Comparison of ENCODE assay signal across 33 cellular contexts in the genomic region with DNA sequence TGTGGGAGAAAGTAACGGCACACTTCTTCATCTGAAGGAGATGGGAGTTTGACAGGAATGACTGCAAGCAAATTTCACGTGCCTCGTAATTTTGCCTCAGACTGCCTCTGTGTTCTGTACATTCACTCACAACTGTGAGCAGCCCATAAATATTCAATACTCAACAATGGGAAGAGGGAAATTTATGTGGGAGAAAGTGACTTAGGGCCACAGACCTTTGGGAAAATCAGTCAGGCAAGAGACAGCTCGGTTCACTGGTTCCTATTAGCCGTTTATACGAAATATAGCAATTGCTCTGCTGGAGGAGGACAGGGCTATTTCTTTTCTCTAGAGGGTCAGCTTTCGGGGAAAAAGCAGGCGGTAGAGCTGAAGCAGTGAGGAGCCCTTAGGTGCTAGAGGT. TPM values are rescaled to one million over a fixed set of nuclear protein-coding genes. Genes with fewer than 3 reads are reported as not detected.
"Had no signal": no experiment of that assay in that cellular context is flagged by ENCODE, and none has a peak within 500 bp of the region (broad histone marks: within the 10 kb centered on the region; RNA-seq: fewer than 3 reads in every experiment).

No MANE protein-coding gene starts in this region.

- DNase-seq: heart right ventricle; hippocampal formation; left colon; left ventricle myocardium inferior; mesendoderm; naive B cell; natural killer cell; occipital lobe; ovary; right lobe of liver; stimulated activated CD4-positive, alpha-beta T cell treated with anti-CD3 and anti-CD28 coated beads, Interleukin-15, amount 100 ng/mL, for 24 hours; stimulated activated CD4-positive, alpha-beta T cell treated with anti-CD3 and anti-CD28 coated beads, Interleukin-2, amount 100 ng/mL, for 24 hours; stimulated activated CD4-positive, alpha-beta T cell treated with anti-CD3 and anti-CD28 coated beads, Interleukin-4, amount 100 ng/mL, for 1 hour; stimulated activated naive B cell treated with anti-CD40 and anti-IgM and Interleukin-4, amounts not matched to agents 10 μg/mL and 1 μg/mL and 100 μg/mL, for 72 hours; stimulated activated naive CD8-positive, alpha-beta T cell treated with anti-CD3 and anti-CD28 coated beads, Interleukin-15, Interleukin-2, amounts not matched to agents 100 U/mL and 50 U/mL, for 24 hours; stomach; testis; thyroid gland; transverse colon; upper lobe of left lung had no signal

- H3K4me2 ChIP-seq: smooth muscle cell had no signal

- H3K4me1 ChIP-seq: heart right ventricle, left ventricle myocardium inferior, right lobe of liver, stomach, testis, thyroid gland, transverse colon, upper lobe of left lung, vagina had no signal

- H3K27ac ChIP-seq: heart right ventricle, left ventricle myocardium inferior, neutrophil, ovary, right lobe of liver, stomach, testis, thyroid gland, transverse colon, upper lobe of left lung, vagina had no signal

- H3K27me3 ChIP-seq: neutrophil, ovary, right lobe of liver, stomach, testis, thyroid gland, transverse colon, upper lobe of left lung, vagina had no signal

- H3K36me3 ChIP-seq: heart right ventricle, left ventricle myocardium inferior, neutrophil, ovary, right lobe of liver, stomach, thyroid gland, transverse colon, upper lobe of left lung, vagina had no signal

- H3K4me3 ChIP-seq: heart right ventricle, left ventricle myocardium inferior, lung, ovary, right lobe of liver, smooth muscle cell, stomach, testis, thyroid gland, transverse colon, upper lobe of left lung, vagina had no signal

- H3K9me3 ChIP-seq: heart right ventricle, left ventricle myocardium inferior, neutrophil, ovary, right lobe of liver, stomach, testis, thyroid gland, transverse colon, upper lobe of left lung, vagina had no signal

RNA-seq across cellular contexts. Expression of gene OPN5, which starts 28.0 kb away (rescaled TPM):
- total RNA-seq: left colon, left ventricle myocardium inferior, lower leg skin, mesothelial cell of epicardium, mononuclear cell, natural killer cell, neural crest cell, occipital lobe, ovary, progenitor cell of endocrine pancreas, pulmonary artery endothelial cell, right lobe of liver, skeletal muscle tissue, smooth muscle cell, stomach, thyroid gland, transverse colon, upper lobe of left lung, vagina had no signal
- polyA plus RNA-seq: keratinocyte, lung, ovary, smooth muscle cell, urinary bladder had no signal
